Comparison of ENCODE assay signal across 2 cellular contexts in the genomic region with DNA sequence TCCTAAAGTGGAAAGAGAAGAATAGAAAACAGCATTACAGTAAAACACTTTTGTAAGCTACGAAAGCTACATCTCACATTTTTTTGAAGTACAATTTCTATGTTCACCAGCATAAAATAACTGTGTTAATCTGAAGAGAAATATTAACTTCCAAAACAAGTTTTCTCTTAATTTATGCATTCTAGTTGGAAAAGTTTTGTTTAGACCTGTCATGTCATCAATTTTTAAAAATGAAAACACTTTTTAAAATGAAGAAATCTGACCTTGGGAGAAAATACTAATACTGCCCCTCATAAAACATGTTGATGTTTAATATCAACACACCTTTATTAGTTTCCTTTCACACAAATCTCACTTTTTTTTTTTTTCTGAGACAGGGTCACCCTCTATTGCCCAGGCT.
A peak's percentile ranks its signal among the peaks of the same experiment; 100 is the strongest.
TF ChIP-seq lines count a peak whose summit lies in the region.

No MANE protein-coding gene starts in this region.

TF ChIP-seq in K562, 482 proteins besides CTCF, POLR2A, EP300 and RAD21:
- peak; percentile 50 for TF ChIP-seq C11orf30 (IDR thresholded peaks at IDR 0.05; ENCODE audit: low read depth)
- no peak for TF ChIP-seq GABPB2 (CRISPR knock-in tag; conservative IDR thresholded peaks at IDR 0.05)
- peak; percentile 75 for TF ChIP-seq ZNF316 (IDR thresholded peaks at IDR 0.05)
TF ChIP-seq in K562: peak in this region for 2.

TF ChIP-seq in GM23338, 12 proteins besides CTCF, POLR2A, EP300 and RAD21:
- no peak for TF ChIP-seq STAT1 (IDR thresholded peaks at IDR 0.05; ENCODE audit: unreplicated experiment)
- TF ChIP-seq CREB1 (CRISPR knock-in tag; IDR thresholded peaks at IDR 0.05; ENCODE audit: low read depth), result no peak
- no peak for TF ChIP-seq EZH2 (IDR thresholded peaks at IDR 0.05; ENCODE audit: low read depth, unreplicated experiment)
- TF ChIP-seq JUNB (IDR thresholded peaks at IDR 0.05; ENCODE audit: unreplicated experiment), result no peak
- TF ChIP-seq ZNF331 (CRISPR knock-in tag; IDR thresholded peaks at IDR 0.05; ENCODE audit: low read depth), result no peak
- no peak for TF ChIP-seq ZNF114 (CRISPR knock-in tag; IDR thresholded peaks at IDR 0.05)
- no peak for TF ChIP-seq NANOG (IDR thresholded peaks at IDR 0.05; ENCODE audit: borderline replicate concordance)
- TF ChIP-seq EZH2phosphoT487 (IDR thresholded peaks at IDR 0.05; ENCODE audit: unreplicated experiment), result no peak
- TF ChIP-seq, protein P1, sequence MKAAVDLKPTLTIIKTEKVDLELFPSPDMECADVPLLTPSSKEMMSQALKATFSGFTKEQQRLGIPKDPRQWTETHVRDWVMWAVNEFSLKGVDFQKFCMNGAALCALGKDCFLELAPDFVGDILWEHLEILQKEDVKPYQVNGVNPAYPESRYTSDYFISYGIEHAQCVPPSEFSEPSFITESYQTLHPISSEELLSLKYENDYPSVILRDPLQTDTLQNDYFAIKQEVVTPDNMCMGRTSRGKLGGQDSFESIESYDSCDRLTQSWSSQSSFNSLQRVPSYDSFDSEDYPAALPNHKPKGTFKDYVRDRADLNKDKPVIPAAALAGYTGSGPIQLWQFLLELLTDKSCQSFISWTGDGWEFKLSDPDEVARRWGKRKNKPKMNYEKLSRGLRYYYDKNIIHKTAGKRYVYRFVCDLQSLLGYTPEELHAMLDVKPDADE (IDR thresholded peaks at IDR 0.05), result no peak
